Comparison of ENCODE assay signal across 25 cellular contexts in genomic region chr2:237214963-237215362, GRCh38.
"Had no signal": no experiment of that assay in that cellular context is flagged by ENCODE, and none has a peak within 500 bp of the region (broad histone marks: within the 10 kb centered on the region; RNA-seq: fewer than 3 reads in every experiment).

No MANE protein-coding gene starts in this region.

- H3K4me3 ChIP-seq: left lung, lower lobe of right lung, neural progenitor cell, psoas muscle, right lobe of liver, suprapubic skin, thoracic aorta, tibial artery, upper lobe of right lung had no signal

- H3K9ac ChIP-seq: neural progenitor cell, parathyroid adenoma had no signal

- H3K4me1 ChIP-seq: left lung, lower lobe of right lung, psoas muscle, right lobe of liver, tibial artery had no signal

- ATAC-seq: left colon; lower lobe of right lung; natural killer cell; psoas muscle; right lobe of liver; stimulated activated effector memory CD8-positive, alpha-beta T cell treated with anti-CD3 and anti-CD28 coated beads, Interleukin-12 subunit alpha, Interleukin-12 subunit beta, amount 100 ng/mL, for 72 hours; upper lobe of right lung had no signal

- DNase-seq: hypothalamus; immature natural killer cell; kidney; left colon; left lung; lower lobe of right lung; mammary epithelial cell; mesendoderm; naive B cell; natural killer cell; nephron progenitor cell; occipital lobe; psoas muscle; right lobe of liver; stimulated activated CD4-positive, alpha-beta T cell treated with anti-CD3 and anti-CD28 coated beads, Interleukin-4, amount 100 ng/mL, for 24 hours; stimulated activated naive CD4-positive, alpha-beta T cell; tibial artery; trophoblast cell; upper lobe of right lung had no signal

- H2AFZ ChIP-seq: neural progenitor cell, parathyroid adenoma had no signal

- H3K4me2 ChIP-seq: neural progenitor cell had no signal

- H3K27me3 ChIP-seq: left lung, neural progenitor cell, neutrophil, right lobe of liver, suprapubic skin, tibial artery, upper lobe of right lung had no signal

- H3K27ac ChIP-seq: neural progenitor cell, neutrophil, parathyroid adenoma, psoas muscle, right lobe of liver, thoracic aorta, tibial artery, upper lobe of right lung had no signal

- H3K36me3 ChIP-seq: left lung, lower lobe of right lung, neural progenitor cell, neutrophil, right lobe of liver, suprapubic skin, thoracic aorta, tibial artery, upper lobe of right lung had no signal

- H3K9me3 ChIP-seq: left lung, lower lobe of right lung, neutrophil, psoas muscle, right lobe of liver, suprapubic skin, thoracic aorta, tibial artery, upper lobe of right lung had no signal

- H3K79me2 ChIP-seq: parathyroid adenoma had no signal
